8 cellular contexts compared by ENCODE assay signal in the genomic region with DNA sequence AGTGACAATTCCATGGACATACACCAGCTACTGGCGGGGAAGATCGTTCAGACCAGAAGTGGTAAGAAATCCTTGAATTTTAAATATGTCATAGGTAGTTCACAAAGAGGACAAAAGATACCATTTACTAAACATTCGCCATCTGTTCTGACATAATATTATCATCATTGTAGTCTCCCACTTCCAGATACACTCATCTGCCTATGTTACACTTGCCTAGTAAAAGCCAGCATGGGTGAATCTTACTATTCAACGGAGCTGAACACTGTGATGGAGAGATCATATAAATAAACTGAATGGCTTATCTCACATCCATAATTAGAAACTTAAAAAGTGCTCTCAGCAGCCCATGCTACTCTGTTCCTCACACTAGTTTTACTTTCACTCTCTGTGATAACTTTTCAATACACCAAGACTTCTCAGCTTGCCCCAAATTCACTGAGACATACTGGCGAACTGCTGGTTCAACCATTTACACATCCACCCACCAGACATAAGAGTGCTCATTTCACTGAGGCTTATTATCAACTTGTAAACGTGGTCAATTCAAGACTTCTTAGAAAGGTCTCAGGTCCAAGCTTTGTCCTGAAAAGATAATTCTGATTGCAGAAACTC. TPM values are rescaled to one million over a fixed set of nuclear protein-coding genes. Genes with fewer than 3 reads are reported as not detected.
DNase-seq lines count a peak whose midpoint lies in the region; ATAC-seq and TF ChIP-seq lines count a peak whose summit lies in the region.

No MANE protein-coding gene starts in this region.

- H3K4me3 Mint-ChIP-seq in Caco-2 (ENCODE audit: unreplicated experiment) = peak overlapping the region; percentile 96
- peak overlapping the region; percentile 92 for H3K4me3 Mint-ChIP-seq in activated CD4-positive, alpha-beta memory T cell treated with anti-CD3 and anti-CD28 coated beads, Interleukin-2, amount 10 ng/mL, durations not matched to agents 7 days and 5 days

- intact Hi-C loops in Caco-2 (cut with micrococcal nuclease; ENCODE audit: unreplicated experiment) (loop anchor here (2.0 to 10.0 kb wide), 3 partner anchors 88 to 232 kb away; no protein-coding TSS in a partner anchor), left ventricle myocardium superior (cut with micrococcal nuclease) (no loop called here)

- H2AFZ ChIP-seq in smooth muscle cell (ENCODE audit: low read depth) = peak overlapping the region; percentile 91

- no peaks in the 10 kb centered on the region for H3K27me3 Mint-ChIP-seq in Caco-2 (ENCODE audit: insufficient read depth, unreplicated experiment)
- H3K27me3 Mint-ChIP-seq in activated CD4-positive, alpha-beta memory T cell treated with anti-CD3 and anti-CD28 coated beads, Interleukin-2, amount 10 ng/mL, durations not matched to agents 7 days and 5 days = no peaks in the 10 kb centered on the region

- BruUV-seq in Caco-2 (replicated peaks; lab: Mats Ljungman, UMichigan) = TSS peak; percentile 83

- ATAC-seq in GM19463 (IDR thresholded peaks at IDR 0.05; ENCODE audit: unreplicated experiment) = peak; percentile 50
- ATAC-seq in HG03442 (IDR thresholded peaks at IDR 0.05; ENCODE audit: unreplicated experiment) = peak; percentile 52
- ATAC-seq in left ventricle myocardium superior = peak; percentile 69

- TF ChIP-seq CTCF in Caco-2 (IDR thresholded peaks at IDR 0.05; ENCODE audit: insufficient read depth in 1 of 2, low read depth in 1 of 2, low read length in 1 of 2, severe bottlenecking in 1 of 2, unreplicated experiment in 1 of 2) (no peak), smooth muscle cell (IDR thresholded peaks at IDR 0.05; ENCODE audit: borderline replicate concordance, insufficient read depth, poor library complexity, severe bottlenecking) (no peak)

- peak overlapping the region; percentile 99 for H3K27ac ChIP-seq in smooth muscle cell (ENCODE audit: low read depth)

- POLR2A ChIA-PET in Caco-2 (lab: Charles Lee) = interaction anchor here (0.7 to 1.1 kb wide), 2 partner anchors 22 to 88 kb away, joined by 3 read pairs; no protein-coding TSS in a partner anchor
- POLR2A ChIA-PET in activated CD4-positive, alpha-beta memory T cell treated with anti-CD3 and anti-CD28 coated beads, Interleukin-2, amount 10 ng/mL, durations not matched to agents 7 days and 5 days (lab: Charles Lee) = interaction anchor here (0.6 to 4.1 kb wide), 33 partner anchors 9 to 1690 kb away, joined by 3 to 37 read pairs (median 5); a partner anchor contains a TSS

- peaks cover 20% of the 10 kb centered on the region for H3K4me1 ChIP-seq in Caco-2
- H3K4me1 ChIP-seq in smooth muscle cell (ENCODE audit: low read depth) = peaks cover 22% of the 10 kb centered on the region

- H3K36me3 Mint-ChIP-seq in Caco-2 (ENCODE audit: insufficient read depth, unreplicated experiment) = peaks cover 31% of the 10 kb centered on the region
- H3K36me3 Mint-ChIP-seq in activated CD4-positive, alpha-beta memory T cell treated with anti-CD3 and anti-CD28 coated beads, Interleukin-2, amount 10 ng/mL, durations not matched to agents 7 days and 5 days (ENCODE audit: low read depth) = peaks cover 30% of the 10 kb centered on the region

- CTCF ChIA-PET in Caco-2 (lab: Charles Lee) = interaction anchor here (0.6 to 2.5 kb wide), 4 partner anchors 71 to 171 kb away, joined by 4 to 9 read pairs (median 4); a partner anchor contains a TSS
- CTCF ChIA-PET in activated CD4-positive, alpha-beta memory T cell treated with anti-CD3 and anti-CD28 coated beads, Interleukin-2, amount 10 ng/mL, durations not matched to agents 7 days and 5 days (lab: Charles Lee) = interaction anchor here (0.6 to 3.0 kb wide), 38 partner anchors 8 to 501 kb away, joined by 3 to 32 read pairs (median 4); a partner anchor contains a TSS

- DNase-seq in Caco-2 = no peak
- DNase-seq in activated CD4-positive, alpha-beta memory T cell treated with anti-CD3 and anti-CD28 coated beads, Interleukin-2, amount 10 ng/mL, durations not matched to agents 7 days and 5 days = no peak
- no peak for DNase-seq in left ventricle myocardium superior
- DNase-seq in smooth muscle cell (lab: John Stamatoyannopoulos, UW; ENCODE audit: unreplicated experiment) = no peak
- DNase-seq in G401 (ENCODE audit: low spot score) = no peak
- no peak for DNase-seq in UCSD-AML1 (lab: John Stamatoyannopoulos, UW; ENCODE audit: unreplicated experiment)

- in situ Hi-C loops in G401 (cut with HindIII; ENCODE audit: low sequenced_read_pairs) = no loop called here

- WGBS in smooth muscle cell (ENCODE audit: low lambda C conversion rate) = 44% methylated on average over 6 of the region's 6 CpGs

- peaks cover 38% of the 10 kb centered on the region for H4K20me1 ChIP-seq in smooth muscle cell (ENCODE audit: low read depth)

- H3K9ac ChIP-seq in smooth muscle cell (ENCODE audit: low read depth) = peak overlapping the region; percentile 99

- H3K4me3 ChIP-seq in Caco-2 (ENCODE audit: low read depth, low read length) (peak overlapping the region; percentile 47), smooth muscle cell (peak overlapping the region; percentile 85)

- peak overlapping the region; percentile 84 for H3K4me2 ChIP-seq in smooth muscle cell

- peaks cover 44% of the 10 kb centered on the region for H3K79me2 ChIP-seq in smooth muscle cell (ENCODE audit: low read depth)

- H3K4me1 Mint-ChIP-seq in Caco-2 (ENCODE audit: low read depth, unreplicated experiment) = peaks cover 12% of the 10 kb centered on the region
- peaks cover 44% of the 10 kb centered on the region for H3K4me1 Mint-ChIP-seq in activated CD4-positive, alpha-beta memory T cell treated with anti-CD3 and anti-CD28 coated beads, Interleukin-2, amount 10 ng/mL, durations not matched to agents 7 days and 5 days

- H3K9me3 Mint-ChIP-seq in Caco-2 (ENCODE audit: unreplicated experiment) = no peaks in the 10 kb centered on the region
- H3K9me3 Mint-ChIP-seq in activated CD4-positive, alpha-beta memory T cell treated with anti-CD3 and anti-CD28 coated beads, Interleukin-2, amount 10 ng/mL, durations not matched to agents 7 days and 5 days = no peaks in the 10 kb centered on the region

- no peaks in the 10 kb centered on the region for H3K27me3 ChIP-seq in Caco-2 (replicated peaks; ENCODE audit: control insufficient read depth, insufficient read depth, low read length)
- no peaks in the 10 kb centered on the region for H3K27me3 ChIP-seq in smooth muscle cell (ENCODE audit: low read depth)

- no peaks in the 10 kb centered on the region for H3K36me3 ChIP-seq in Caco-2 (ENCODE audit: control insufficient read depth, insufficient read depth, low read length)
- no peaks in the 10 kb centered on the region for H3K36me3 ChIP-seq in smooth muscle cell (ENCODE audit: low read depth)

- peak overlapping the region; percentile 94 for H3K27ac Mint-ChIP-seq in Caco-2 (ENCODE audit: unreplicated experiment)
- peak overlapping the region; percentile 99 for H3K27ac Mint-ChIP-seq in activated CD4-positive, alpha-beta memory T cell treated with anti-CD3 and anti-CD28 coated beads, Interleukin-2, amount 10 ng/mL, durations not matched to agents 7 days and 5 days

- H3K9me3 ChIP-seq in Caco-2 = no peaks in the 10 kb centered on the region
- no peaks in the 10 kb centered on the region for H3K9me3 ChIP-seq in smooth muscle cell (replicated peaks; ENCODE audit: low read depth)

- H3F3A ChIP-seq in smooth muscle cell (ENCODE audit: low read depth) = no peaks in the 10 kb centered on the region

RNA-seq across cellular contexts. Expression of a gene that starts 0.5 kb away (rescaled TPM):
- total RNA-seq in Caco-2 (2022) (208 and 237 TPM in 2 replicates), left ventricle myocardium superior (51.7 TPM), smooth muscle cell (84.7 and 106 TPM in 2 replicates)
- total RNA-seq in activated CD4-positive, alpha-beta memory T cell treated with anti-CD3 and anti-CD28 coated beads, Interleukin-2, amount 10 ng/mL, durations not matched to agents 7 days and 5 days = 100 to 1,000 TPM; 188 to 202 TPM
- 89.8 and 117 TPM in 2 replicates for polyA plus RNA-seq in smooth muscle cell
- 18.0 and 33.4 TPM in 2 replicates for total RNA-seq in G401 (2014; rRNA removed; shearing (Covaris generic))
